ENCODE assay signal across 8 cellular contexts in the genomic region with DNA sequence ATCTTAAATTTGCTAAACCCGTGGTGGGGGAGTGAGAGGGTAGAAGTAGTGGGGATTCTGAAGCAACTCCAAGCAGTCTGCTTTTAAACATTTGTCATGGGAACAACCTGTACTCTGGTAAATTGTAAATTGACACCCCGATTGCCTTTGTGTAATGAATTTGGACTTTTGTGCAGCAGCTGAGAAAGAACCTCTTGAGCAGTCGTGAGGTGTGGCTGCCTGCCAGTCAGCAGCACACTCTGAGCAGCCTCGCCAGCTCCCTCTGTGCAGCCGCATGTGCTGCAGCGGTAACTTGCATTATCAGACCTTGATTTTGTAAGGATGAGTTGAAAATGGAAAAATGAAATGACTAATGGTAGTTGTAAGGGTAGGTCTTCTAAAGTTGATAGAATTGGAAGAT.
A peak's percentile ranks its signal among the peaks of the same experiment; 100 is the strongest.
DNase-seq lines count a peak whose midpoint lies in the region; ATAC-seq and TF ChIP-seq lines count a peak whose summit lies in the region.

No MANE protein-coding gene starts in this region.

- H3K36me3 Mint-ChIP-seq in activated naive CD4-positive, alpha-beta T cell treated with anti-CD3 and anti-CD28 coated beads, Interleukin-2, amount 10 ng/mL, durations not matched to agents 7 days and 5 days = peaks cover 30% of the 10 kb centered on the region
- peaks cover 20 to 46% of the 10 kb centered on the region in 2 donors for H3K36me3 Mint-ChIP-seq in stimulated activated naive B cell treated with anti-CD40 and anti-IgM and Interleukin-4, amounts not matched to agents 10 μg/mL and 1 μg/mL and 100 μg/mL, for 72 hours

- no peaks in the 10 kb centered on the region for H3K27me3 Mint-ChIP-seq in activated naive CD4-positive, alpha-beta T cell treated with anti-CD3 and anti-CD28 coated beads, Interleukin-2, amount 10 ng/mL, durations not matched to agents 7 days and 5 days
- no peaks in the 10 kb centered on the region for H3K27me3 Mint-ChIP-seq in stimulated activated naive B cell treated with anti-CD40 and anti-IgM and Interleukin-4, amounts not matched to agents 10 μg/mL and 1 μg/mL and 100 μg/mL, for 72 hours

- TF ChIP-seq CTCF in ascending aorta (IDR thresholded peaks at IDR 0.05) = no peak

- H3K36me3 ChIP-seq in BLaER1 treated with 17β-estradiol and CSF1 and Interleukin-3, amounts not matched to agents 10 nM and 100 nM = peaks cover 9 to 39% (median 20%) of the 10 kb centered on the region in 11 experiments; a peak in 17 of 22 replicates
- H3K36me3 ChIP-seq in H7 (replicated peaks; ENCODE audit: control insufficient read depth, insufficient read depth, low read length) (no peaks in the 10 kb centered on the region), ascending aorta (no peaks in the 10 kb centered on the region)

- H4K20me1 ChIP-seq in BLaER1 treated with 17β-estradiol and CSF1 and Interleukin-3, amounts not matched to agents 10 nM and 100 nM = peaks cover 3 to 100% (median 39%) of the 10 kb centered on the region in 11 experiments; a peak in 15 of 22 replicates

- peaks cover 73% of the 10 kb centered on the region for H3K4me1 Mint-ChIP-seq in activated naive CD4-positive, alpha-beta T cell treated with anti-CD3 and anti-CD28 coated beads, Interleukin-2, amount 10 ng/mL, durations not matched to agents 7 days and 5 days
- H3K4me1 Mint-ChIP-seq in stimulated activated naive B cell treated with anti-CD40 and anti-IgM and Interleukin-4, amounts not matched to agents 10 μg/mL and 1 μg/mL and 100 μg/mL, for 72 hours = peaks cover 60 to 85% of the 10 kb centered on the region in 2 donors

- CTCF ChIA-PET in activated naive CD4-positive, alpha-beta T cell treated with anti-CD3 and anti-CD28 coated beads, Interleukin-2, amount 10 ng/mL, durations not matched to agents 7 days and 5 days (lab: Charles Lee) = interaction anchor here (1.1 to 2.3 kb wide), 4 partner anchors 11 to 73 kb away, joined by 3 to 18 read pairs (median 4); no protein-coding TSS in a partner anchor

- DNase-seq in NCI-H2081 treated with DMSO at 0.1 percent for 48 hours (lab: John Stamatoyannopoulos, UW) (peak; percentile 53), left ventricle myocardium superior (peak; percentile 87), H7 (no peak), ascending aorta (ENCODE audit: low spot score in 2 of 2) (no peak)
- no peak for DNase-seq in activated naive CD4-positive, alpha-beta T cell treated with anti-CD3 and anti-CD28 coated beads, Interleukin-2, amount 10 ng/mL, durations not matched to agents 7 days and 5 days
- DNase-seq in stimulated activated naive B cell treated with anti-CD40 and anti-IgM and Interleukin-4, amounts not matched to agents 10 μg/mL and 1 μg/mL and 100 μg/mL, for 72 hours = no peak

- no peak overlapping the region for H3K4me3 ChIP-seq in BLaER1 treated with 17β-estradiol and CSF1 and Interleukin-3, amounts not matched to agents 10 nM and 100 nM
- H3K4me3 ChIP-seq in H7 (ENCODE audit: insufficient read depth, low read depth, low read length) (no peak overlapping the region), ascending aorta (no peak overlapping the region)

- peak overlapping the region in 7 of 11 experiments; percentile 6 to 77 (median 31); a peak in 3 of 22 replicates for H3K27ac ChIP-seq in BLaER1 treated with 17β-estradiol and CSF1 and Interleukin-3, amounts not matched to agents 10 nM and 100 nM
- H3K27ac ChIP-seq in ascending aorta = no peak overlapping the region

- intact Hi-C loops in left ventricle myocardium superior (cut with micrococcal nuclease) (no loop called here), ascending aorta (cut with DNase I) (no loop called here)

- H3K9me3 Mint-ChIP-seq in activated naive CD4-positive, alpha-beta T cell treated with anti-CD3 and anti-CD28 coated beads, Interleukin-2, amount 10 ng/mL, durations not matched to agents 7 days and 5 days = no peaks in the 10 kb centered on the region
- H3K9me3 Mint-ChIP-seq in stimulated activated naive B cell treated with anti-CD40 and anti-IgM and Interleukin-4, amounts not matched to agents 10 μg/mL and 1 μg/mL and 100 μg/mL, for 72 hours = no peaks in the 10 kb centered on the region

- H3K27me3 ChIP-seq in BLaER1 treated with 17β-estradiol and CSF1 and Interleukin-3, amounts not matched to agents 10 nM and 100 nM = no peaks in the 10 kb centered on the region
- H3K27me3 ChIP-seq in H7 (ENCODE audit: control insufficient read depth, insufficient read depth, low read length) = no peaks in the 10 kb centered on the region
- H3K27me3 ChIP-seq in ascending aorta = no peaks in the 10 kb centered on the region

- H3K4me3 Mint-ChIP-seq in activated naive CD4-positive, alpha-beta T cell treated with anti-CD3 and anti-CD28 coated beads, Interleukin-2, amount 10 ng/mL, durations not matched to agents 7 days and 5 days = no peak overlapping the region
- H3K4me3 Mint-ChIP-seq in stimulated activated naive B cell treated with anti-CD40 and anti-IgM and Interleukin-4, amounts not matched to agents 10 μg/mL and 1 μg/mL and 100 μg/mL, for 72 hours = peak overlapping the region in 1 of 2 donors; percentile 52

- H3K27ac Mint-ChIP-seq in activated naive CD4-positive, alpha-beta T cell treated with anti-CD3 and anti-CD28 coated beads, Interleukin-2, amount 10 ng/mL, durations not matched to agents 7 days and 5 days = peak overlapping the region; percentile 93
- H3K27ac Mint-ChIP-seq in stimulated activated naive B cell treated with anti-CD40 and anti-IgM and Interleukin-4, amounts not matched to agents 10 μg/mL and 1 μg/mL and 100 μg/mL, for 72 hours = peak overlapping the region; percentile 80

- H3K4me1 ChIP-seq in BLaER1 treated with 17β-estradiol and CSF1 and Interleukin-3, amounts not matched to agents 10 nM and 100 nM = peaks cover 85 to 100% (median 96%) of the 10 kb centered on the region in 10 experiments
- peaks cover 4 to 26% of the 10 kb centered on the region in 2 donors for H3K4me1 ChIP-seq in ascending aorta

- peak overlapping the region in 1 of 11 experiments; percentile 19; a peak in 1 of 22 replicates for H3K9ac ChIP-seq in BLaER1 treated with 17β-estradiol and CSF1 and Interleukin-3, amounts not matched to agents 10 nM and 100 nM

- peak; percentile 84 for ATAC-seq in left ventricle myocardium superior
- peak; percentile 27 to 35 for ATAC-seq in stimulated activated naive B cell treated with anti-CD40 and anti-IgM and Interleukin-4, amounts not matched to agents 10 μg/mL and 1 μg/mL and 100 μg/mL, for 72 hours (replicated peaks)
- no peak for ATAC-seq in GM19324 (IDR thresholded peaks at IDR 0.05; ENCODE audit: low FRiP score, unreplicated experiment)

- H3K4me2 ChIP-seq in BLaER1 treated with 17β-estradiol and CSF1 and Interleukin-3, amounts not matched to agents 10 nM and 100 nM = peak overlapping the region; percentile 67 to 89 (median 80)

- peaks cover 0 to 15% (median 10%) of the 10 kb centered on the region in 11 experiments; a peak in 14 of 22 replicates for H3K9me3 ChIP-seq in BLaER1 treated with 17β-estradiol and CSF1 and Interleukin-3, amounts not matched to agents 10 nM and 100 nM (replicated peaks in 1 of 11)
- H3K9me3 ChIP-seq in ascending aorta = no peaks in the 10 kb centered on the region

Comparison
In these comparisons a context has a peak if more than half of its experiments do, and no peak if none do; other contexts are left out.
1. H3K27ac ChIP-seq: peak in BLaER1 treated with 17β-estradiol and CSF1 and Interleukin-3, amounts not matched to agents 10 nM and 100 nM (7 of 11); none in ascending aorta (0 of 2).
2. DNase-seq: peak in NCI-H2081 treated with DMSO at 0.1 percent for 48 hours (single experiment) and left ventricle myocardium superior (single experiment); none in activated naive CD4-positive, alpha-beta T cell treated with anti-CD3 and anti-CD28 coated beads, Interleukin-2, amount 10 ng/mL, durations not matched to agents 7 days and 5 days (single experiment), stimulated activated naive B cell treated with anti-CD40 and anti-IgM and Interleukin-4, amounts not matched to agents 10 μg/mL and 1 μg/mL and 100 μg/mL, for 72 hours (single experiment), H7 (single experiment) and ascending aorta (0 of 2).